ENCODE assay signal across 8 cellular contexts in genomic region chr20:36153754-36154695, GRCh38. TPM values are rescaled to one million over a fixed set of nuclear protein-coding genes. Genes with fewer than 3 reads are reported as not detected.
DNase-seq lines count a peak whose midpoint lies in the region; ATAC-seq and TF ChIP-seq lines count a peak whose summit lies in the region.

No MANE protein-coding gene starts in this region.

- H3K4me3 ChIP-seq in LNCaP clone FGC (ENCODE audit: low read depth, low read length) (peak overlapping the region; percentile 69), skin epidermis (peak overlapping the region; percentile 20 to 66 (median 47))

- H3K4me3 Mint-ChIP-seq in T-helper 2 cell treated with Interferon-gamma antibody and Interleukin-4, amounts not matched to agents 5 μg/mL and 100 μg/mL, for 36 hours, result no peak overlapping the region
- H3K4me3 Mint-ChIP-seq in chondrocyte (ENCODE audit: unreplicated experiment), result peak overlapping the region; percentile 59

- no peaks in the 10 kb centered on the region for H3K36me3 Mint-ChIP-seq in T-helper 2 cell treated with Interferon-gamma antibody and Interleukin-4, amounts not matched to agents 5 μg/mL and 100 μg/mL, for 36 hours (ENCODE audit: low read depth)
- H3K36me3 Mint-ChIP-seq in chondrocyte (ENCODE audit: low read depth), result no peaks in the 10 kb centered on the region

- TF ChIP-seq CTCF in LNCaP clone FGC (IDR thresholded peaks at IDR 0.05; ENCODE audit: control insufficient read depth, extremely low read depth, insufficient read depth) (no peak), chondrocyte (IDR thresholded peaks at IDR 0.05) (no peak)

- no peak overlapping the region for H3K27ac Mint-ChIP-seq in T-helper 2 cell treated with Interferon-gamma antibody and Interleukin-4, amounts not matched to agents 5 μg/mL and 100 μg/mL, for 36 hours
- H3K27ac Mint-ChIP-seq in chondrocyte (ENCODE audit: unreplicated experiment), result no peak overlapping the region

- peaks cover 2% of the 10 kb centered on the region for H3K4me1 Mint-ChIP-seq in T-helper 2 cell treated with Interferon-gamma antibody and Interleukin-4, amounts not matched to agents 5 μg/mL and 100 μg/mL, for 36 hours (ENCODE audit: low read depth)
- H3K4me1 Mint-ChIP-seq in chondrocyte (ENCODE audit: low read depth), result peaks cover 52% of the 10 kb centered on the region

- ATAC-seq in HG03354 (IDR thresholded peaks at IDR 0.05; ENCODE audit: poor library complexity, severe bottlenecking, unreplicated experiment) (no peak), HG03457 (IDR thresholded peaks at IDR 0.05; ENCODE audit: unreplicated experiment) (no peak)

- H3K9me3 Mint-ChIP-seq in T-helper 2 cell treated with Interferon-gamma antibody and Interleukin-4, amounts not matched to agents 5 μg/mL and 100 μg/mL, for 36 hours, result no peaks in the 10 kb centered on the region
- no peaks in the 10 kb centered on the region for H3K9me3 Mint-ChIP-seq in chondrocyte (ENCODE audit: low read depth)

- peaks cover 33% of the 10 kb centered on the region for H3K27me3 Mint-ChIP-seq in T-helper 2 cell treated with Interferon-gamma antibody and Interleukin-4, amounts not matched to agents 5 μg/mL and 100 μg/mL, for 36 hours (ENCODE audit: low read depth)
- no peaks in the 10 kb centered on the region for H3K27me3 Mint-ChIP-seq in chondrocyte (ENCODE audit: low read depth)

- peak overlapping the region in 17 of 21 experiments; percentile 11 to 80 (median 67) for H3K27ac ChIP-seq in skin epidermis

- DNase-seq in COLO829 (ENCODE audit: low spot score), result peak; percentile 74
- DNase-seq in LNCaP clone FGC (ENCODE audit: low read depth), result peak; percentile 46
- peak; percentile 20 for DNase-seq in T-helper 2 cell treated with Interferon-gamma antibody and Interleukin-4, amounts not matched to agents 5 μg/mL and 100 μg/mL, for 36 hours (ENCODE audit: low spot score)
- no peak for DNase-seq in chondrocyte (ENCODE audit: low spot score)
- peak; percentile 91 for DNase-seq in islet precursor cell

RNA-seq across cellular contexts. Expression of gene EPB41L1, which starts 0.5 kb away (rescaled TPM):
- total RNA-seq in chondrocyte, result 41.1 to 42.7 TPM (median 42.1 TPM) in 3 replicates
